8 cellular contexts compared by ENCODE assay signal in genomic region chr2:214808961-214809750, GRCh38. TPM values are rescaled to one million over a fixed set of nuclear protein-coding genes. Genes with fewer than 3 reads are reported as not detected.
DNase-seq lines count a peak whose midpoint lies in the region; ATAC-seq, FAIRE-seq and TF ChIP-seq lines count a peak whose summit lies in the region.

Gene BARD1, minus strand, starts transcription at chr2:214809683. Its CDS starts 114 bp downstream, at chr2:214809569.

- POLR2A ChIA-PET in activated B cell treated with CpG ODN at 0.5 μM for 24 hours (lab: Charles Lee) (interaction anchor here (0.5 to 1.5 kb wide), 3 partner anchors 9 to 1643 kb away, joined by 3 read pairs; no protein-coding TSS in a partner anchor), HepG2 (lab: Yijun Ruan, JAX) (interaction anchor here (1.4 to 1.5 kb wide), 2 partner anchors 45 to 503 kb away, joined by 3 to 4 read pairs; partner anchors contain the start of gene ATIC)

- no peaks in the 10 kb centered on the region for H3K27me3 Mint-ChIP-seq in activated B cell treated with CpG ODN at 0.5 μM for 24 hours

- peak within 1 kb of the TSS; percentile 85 for H3K27ac ChIP-seq in HepG2 (ENCODE audit: extremely low read length, insufficient read depth, low read length)

- peak within 1 kb of the TSS; percentile 83 for H3K9ac ChIP-seq in HepG2 (ENCODE audit: insufficient read depth, low read depth, low read length)

- no peak for TF ChIP-seq EP300 in HepG2 (IDR thresholded peaks at IDR 0.05; ENCODE audit: low read depth in 2 of 2, low read length in 2 of 2)
- no peak for TF ChIP-seq EP300 in HepG2 (CRISPR knock-in tag; IDR thresholded peaks at IDR 0.05; ENCODE audit: borderline replicate concordance)

- peak; percentile 48 to 69 for TF ChIP-seq POLR2A in HepG2 (IDR thresholded peaks at IDR 0.05; ENCODE audit: insufficient read depth in 1 of 2, low read depth in 2 of 2, low read length in 2 of 2)

- H3K4me3 Mint-ChIP-seq in activated B cell treated with CpG ODN at 0.5 μM for 24 hours: peak within 1 kb of the TSS; percentile 98

- peak within 1 kb of the TSS; percentile 99 for H2AFZ ChIP-seq in HepG2 (ENCODE audit: low read length)

- peaks cover 41% of the 10 kb centered on the region for H3K79me2 ChIP-seq in HepG2 (ENCODE audit: insufficient read depth, low read length)

- intact Hi-C loops in activated B cell treated with CpG ODN at 0.5 μM for 24 hours (cut with micrococcal nuclease) (loop anchor here (1.0 to 10.0 kb wide), 9 partner anchors 60 to 1774 kb away; partner anchors contain the start of genes RPL37A, SMARCAL1 and SPAG16), HepG2 (cut with micrococcal nuclease; ENCODE audit: unreplicated experiment) (loop anchor here (1.0 kb wide), 1 partner anchor 45 kb away; no protein-coding TSS in a partner anchor)

- BruUV-seq in HepG2 (replicated peaks; lab: Mats Ljungman, UMichigan): TSS peak; percentile 59

- H3K4me3 ChIP-seq in HepG2 (replicated peaks in 1 of 3; ENCODE audit: insufficient read depth in 1 of 3, low read depth in 2 of 3, low read length in 3 of 3): peak within 1 kb of the TSS; percentile 90 to 95 (median 93)

- TF ChIP-seq RAD21 in HepG2 (CRISPR knock-in tag; IDR thresholded peaks at IDR 0.05): 0 out of 2 replicates have a peak, but pooled peaks have one; percentile 11

- H3K4me2 ChIP-seq in HepG2 (ENCODE audit: low read depth, low read length): peak within 1 kb of the TSS; percentile 94

- H3K4me1 ChIP-seq in HepG2 (ENCODE audit: insufficient read depth, low read length): peaks cover 45% of the 10 kb centered on the region

- peak within 1 kb of the TSS; percentile 92 for H3K27ac Mint-ChIP-seq in activated B cell treated with CpG ODN at 0.5 μM for 24 hours

- TF ChIP-seq CTCF in activated B cell treated with CpG ODN at 0.5 μM for 24 hours (IDR thresholded peaks at IDR 0.05): no peak
- 0 out of 2 replicates have a peak, but pooled peaks have one; percentile 2 for TF ChIP-seq CTCF in HepG2 (CRISPR knock-in tag; IDR thresholded peaks at IDR 0.05)

- H3K9me3 Mint-ChIP-seq in activated B cell treated with CpG ODN at 0.5 μM for 24 hours: no peaks in the 10 kb centered on the region

- in situ Hi-C loops in HepG2 (cut with HindIII; ENCODE audit: extremely low pct_ligation_motif_present, low pct_unique_long_range_greater_than_20kb): loop anchor here (25.0 kb wide), 1 partner anchor 1128 kb away; no protein-coding TSS in a partner anchor

- CTCF ChIA-PET in activated B cell treated with CpG ODN at 0.5 μM for 24 hours (lab: Charles Lee) (no interaction called here), HepG2 (lab: Yijun Ruan, JAX; ENCODE audit: low intra/inter-chr PET ratio, low total read pairs) (no interaction called here)

- H4K20me1 ChIP-seq in HepG2 (ENCODE audit: insufficient read depth, low read length): no peaks in the 10 kb centered on the region

- peaks cover 11% of the 10 kb centered on the region for H3K36me3 Mint-ChIP-seq in activated B cell treated with CpG ODN at 0.5 μM for 24 hours (ENCODE audit: low read depth)

- H3K9me3 ChIP-seq in HepG2 (ENCODE audit: low read length): no peaks in the 10 kb centered on the region

- peaks cover 35% of the 10 kb centered on the region for H3K4me1 Mint-ChIP-seq in activated B cell treated with CpG ODN at 0.5 μM for 24 hours

- H3K27me3 ChIP-seq in HepG2 (ENCODE audit: control insufficient read depth in 1 of 2, insufficient read depth in 2 of 2, low read length in 2 of 2): no peaks in the 10 kb centered on the region

- 0% methylated on average over 33 of the region's 76 CpGs for WGBS in HepG2 (ENCODE audit: low lambda C conversion rate)

- ATAC-seq in HG02798 (IDR thresholded peaks at IDR 0.05; ENCODE audit: poor library complexity, unreplicated experiment) (peak; percentile 20), activated B cell treated with CpG ODN at 0.5 μM for 24 hours (ENCODE audit: low read depth) (peak; percentile 12), HepG2 (peak; percentile 55)

- H3K36me3 ChIP-seq in HepG2 (replicated peaks in 1 of 2; ENCODE audit: control insufficient read depth in 1 of 2, insufficient read depth in 2 of 2, low read length in 2 of 2): no peaks in the 10 kb centered on the region

- no peak for FAIRE-seq in HepG2 (lab: Jason Lieb, UNC)

- DNase-seq in NCI-H748 (lab: John Stamatoyannopoulos, UW; ENCODE audit: unreplicated experiment) (peak; percentile 73), NCI-H748 treated with DMSO at 0.1 percent for 48 hours (lab: John Stamatoyannopoulos, UW) (no peak), NCI-H1694 (lab: John Stamatoyannopoulos, UW) (peak; percentile 36), activated B cell treated with CpG ODN at 0.5 μM for 24 hours (peak; percentile 65), dedifferentiated amniotic fluid mesenchymal stem cell (ENCODE audit: extremely low spot score) (peak; percentile 66), HepG2 (ENCODE audit: low spot score) (peak; percentile 40)
- peak; percentile 19 to 46 (median 25) for DNase-seq in stimulated activated CD4-positive, alpha-beta T cell treated with anti-CD3 and anti-CD28 coated beads, TNF-alpha, amount 100 ng/mL, for 24 hours (ENCODE audit: low read depth in 3 of 3)

TF ChIP-seq in HepG2, 621 proteins besides CTCF, POLR2A, EP300 and RAD21 (continues in another document):
- TF ChIP-seq ZFP62 (CRISPR knock-in tag; IDR thresholded peaks at IDR 0.05): no peak
- TF ChIP-seq BCL6 (CRISPR knock-in tag; IDR thresholded peaks at IDR 0.05): no peak
- no peak for TF ChIP-seq KDM3A (CRISPR knock-in tag; IDR thresholded peaks at IDR 0.05; ENCODE audit: low read depth)
- TF ChIP-seq PBX3 (CRISPR knock-in tag; IDR thresholded peaks at IDR 0.05; ENCODE audit: borderline replicate concordance): no peak
- no peak for TF ChIP-seq SMC3 (IDR thresholded peaks at IDR 0.05; ENCODE audit: low read length)
- TF ChIP-seq ZNF597 (CRISPR knock-in tag; IDR thresholded peaks at IDR 0.05): no peak
- no peak for TF ChIP-seq MIER2 (CRISPR knock-in tag; IDR thresholded peaks at IDR 0.05)
- no peak for TF ChIP-seq ZNF280B (CRISPR knock-in tag; IDR thresholded peaks at IDR 0.05; ENCODE audit: borderline replicate concordance)
- TF ChIP-seq ISL2 (CRISPR knock-in tag; IDR thresholded peaks at IDR 0.05): no peak; the same call in 1 of the 2 replicates
- TF ChIP-seq ZNF619 (CRISPR knock-in tag; IDR thresholded peaks at IDR 0.05): no peak
- TF ChIP-seq FOSL1 (CRISPR knock-in tag; IDR thresholded peaks at IDR 0.05; ENCODE audit: borderline replicate concordance): 0 out of 2 replicates have a peak, but pooled peaks have one; percentile 17

RNA-seq across cellular contexts. Expression of gene BARD1, which starts in this region (rescaled TPM):
- total RNA-seq in activated B cell treated with CpG ODN at 0.5 μM for 24 hours (19.0 and 22.5 TPM in 2 replicates), HepG2 (2016; rRNA removed; fragmentation: Illumina TruSeq; extraction: Trizol) (30.4 TPM in 2 replicates)
- total RNA-seq in HepG2 (2016; cell fraction: cytosol; rRNA removed; fragmentation: Illumina TruSeq; extraction: Trizol; ENCODE audit: low read depth): 92.7 and 105 TPM in 2 replicates
- total RNA-seq in HepG2 (2016; cell fraction: insoluble cytoplasmic fraction; rRNA removed; fragmentation: Illumina TruSeq; extraction: Trizol): 26.5 and 31.9 TPM in 2 replicates
- 62.7 and 75.1 TPM in 2 replicates for total RNA-seq in HepG2 (2016; cell fraction: membrane; rRNA removed; fragmentation: Illumina TruSeq; extraction: Trizol)
- 33.2 and 33.6 TPM in 2 replicates for total RNA-seq in HepG2 (2016; cell fraction: nucleus; rRNA removed; fragmentation: Illumina TruSeq; extraction: Trizol)
- polyA plus RNA-seq in HepG2 (2011; rRNA removed): 4.5 and 5.3 TPM in 2 replicates
- polyA plus RNA-seq in HepG2 (2011; cell fraction: cytosol; rRNA removed): 2.3 and 3.0 TPM in 2 replicates
- polyA plus RNA-seq in HepG2 (2011; cell fraction: nucleus; rRNA removed): 5.4 and 9.1 TPM in 2 replicates
- 2.4 and 4.6 TPM in 2 replicates for polyA plus RNA-seq in HepG2 (2012)
- 0.34 and 0.37 TPM in 2 replicates for polyA plus RNA-seq in HepG2 (2016; cell fraction: cytosol; fragmentation: Illumina TruSeq; extraction: Trizol; ENCODE audit: low read depth)
- 8.0 and 11.2 TPM in 2 replicates for polyA plus RNA-seq in HepG2 (2016; cell fraction: insoluble cytoplasmic fraction; fragmentation: Illumina TruSeq; extraction: Trizol; ENCODE audit: low read depth)
- polyA plus RNA-seq in HepG2 (2016; cell fraction: membrane; fragmentation: Illumina TruSeq; extraction: Trizol; ENCODE audit: low read depth): 1.1 and 1.4 TPM in 2 replicates
- 14.8 and 27.4 TPM in 2 replicates for polyA plus RNA-seq in HepG2 (2016; cell fraction: nucleus; fragmentation: Illumina TruSeq; extraction: Trizol; ENCODE audit: insufficient read depth, low read depth)
- 20.0 and 42.3 TPM in 2 replicates for polyA minus RNA-seq in HepG2 (2011; rRNA and poly(A)+ RNA removed; ENCODE audit: low replicate concordance)
- polyA minus RNA-seq in HepG2 (2011; cell fraction: cytosol; rRNA and poly(A)+ RNA removed): 16.1 TPM in 2 replicates
- polyA minus RNA-seq in HepG2 (2011; cell fraction: nucleus; rRNA and poly(A)+ RNA removed): 40.0 and 45.3 TPM in 2 replicates
